In genomic region chr2:99787762-99788382, GRCh38 we compare ENCODE assay signal across 1 cellular context.
TF ChIP-seq lines count a peak whose summit lies in the region.

No MANE protein-coding gene starts in this region.

TF ChIP-seq in K562, 482 proteins besides CTCF, POLR2A, EP300 and RAD21 (continued from another document):
- TF ChIP-seq ZBTB12 (CRISPR knock-in tag; IDR thresholded peaks at IDR 0.05): peak; percentile 73
- peak; percentile 92 for TF ChIP-seq CEBPB (tag; IDR thresholded peaks at IDR 0.05)
- peak; percentile 55; the same call in 1 of the 2 replicates for TF ChIP-seq FOSL1 (tag; conservative IDR thresholded peaks at IDR 0.05)
- no peak for TF ChIP-seq SLC30A9 (CRISPR knock-in tag; IDR thresholded peaks at IDR 0.05)
- TF ChIP-seq TRIM24 (IDR thresholded peaks at IDR 0.05): no peak
- TF ChIP-seq ZFP1 (CRISPR knock-in tag; IDR thresholded peaks at IDR 0.05): no peak
- TF ChIP-seq ATF3 (IDR thresholded peaks at IDR 0.05): peak; percentile 92
- no peak for TF ChIP-seq ATF3 (CRISPR knock-in tag; conservative IDR thresholded peaks at IDR 0.05)
